8 cellular contexts compared by ENCODE assay signal in genomic region chr18:55588001-55588875, GRCh38. TPM values are rescaled to one million over a fixed set of nuclear protein-coding genes. Genes with fewer than 3 reads are reported as not detected.
DNase-seq lines count a peak whose midpoint lies in the region; ATAC-seq lines count a peak whose summit lies in the region.

Gene TCF4, minus strand, starts transcription at chr18:55588192. Its CDS starts 1,076 bp downstream, at chr18:55587116.

- H3K9me2 ChIP-seq in Karpas-422 (replicated peaks; ENCODE audit: insufficient read depth, low read length): no peaks in the 10 kb centered on the region

- H3K4me1 Mint-ChIP-seq in central memory CD8-positive, alpha-beta T cell: peaks cover 6% of the 10 kb centered on the region

- H3K27ac ChIP-seq in Karpas-422 (ENCODE audit: low read length) (peak within 1 kb of the TSS; percentile 94), SJCRH30 (peak within 1 kb of the TSS; percentile 81), iPS-18a (ENCODE audit: low read length) (peak within 1 kb of the TSS; percentile 91)

- ATAC-seq in central memory CD8-positive, alpha-beta T cell (replicated peaks; ENCODE audit: extremely low read depth, poor library complexity, severe bottlenecking): peak; percentile 14
- ATAC-seq in HG03097 (IDR thresholded peaks at IDR 0.05; ENCODE audit: low FRiP score, unreplicated experiment) (no peak), GM18511 (IDR thresholded peaks at IDR 0.05; ENCODE audit: unreplicated experiment) (no peak)

- DNase-seq in ELR (ENCODE audit: low read depth) (peak; percentile 71), Karpas-422 (peak; percentile 83), SJCRH30 (peak; percentile 55 to 64), renal cortical epithelial cell (ENCODE audit: low read depth) (peak; percentile 12)
- no peak for DNase-seq in central memory CD8-positive, alpha-beta T cell (ENCODE audit: low spot score in 2 of 2)

- H3K27me3 Mint-ChIP-seq in central memory CD8-positive, alpha-beta T cell: peaks cover 46% of the 10 kb centered on the region

- H3K79me2 ChIP-seq in Karpas-422 (ENCODE audit: low read length): peaks cover 41% of the 10 kb centered on the region

- no peaks in the 10 kb centered on the region for H3K9me3 ChIP-seq in Karpas-422 (ENCODE audit: low read length)
- no peaks in the 10 kb centered on the region for H3K9me3 ChIP-seq in SJCRH30 (replicated peaks)
- H3K9me3 ChIP-seq in iPS-18a (ENCODE audit: control insufficient read depth, low read depth, low read length): no peaks in the 10 kb centered on the region

- H3K4me2 ChIP-seq in Karpas-422 (ENCODE audit: low read depth, low read length, poor library complexity, severe bottlenecking): peak within 1 kb of the TSS; percentile 85

- H3K4me1 ChIP-seq in Karpas-422 (ENCODE audit: low read length) (peaks cover 36% of the 10 kb centered on the region), SJCRH30 (peaks cover 3% of the 10 kb centered on the region; the same call in 1 of the 2 replicates), iPS-18a (ENCODE audit: control insufficient read depth, low read depth, low read length) (peaks cover 38% of the 10 kb centered on the region)

- peaks cover 8% of the 10 kb centered on the region; the same call in 1 of the 2 replicates for H3K36me3 ChIP-seq in Karpas-422 (ENCODE audit: insufficient read depth, low read length)
- no peaks in the 10 kb centered on the region for H3K36me3 ChIP-seq in SJCRH30
- peaks cover 17% of the 10 kb centered on the region for H3K36me3 ChIP-seq in iPS-18a (ENCODE audit: control insufficient read depth, low read depth, low read length)

- no peak within 1 kb of the TSS for H2AFZ ChIP-seq in Karpas-422 (ENCODE audit: low read length)

- peaks cover 2% of the 10 kb centered on the region for H3K36me3 Mint-ChIP-seq in central memory CD8-positive, alpha-beta T cell (ENCODE audit: insufficient read depth)

- H3K9ac ChIP-seq in Karpas-422 (ENCODE audit: low read length): peak within 1 kb of the TSS; percentile 77
- peak within 1 kb of the TSS; percentile 92 for H3K9ac ChIP-seq in iPS-18a (ENCODE audit: low read length)

- H3K4me3 ChIP-seq in Karpas-422 (ENCODE audit: low read length) (peak within 1 kb of the TSS; percentile 71), SJCRH30 (peak within 1 kb of the TSS; percentile 67), iPS-18a (ENCODE audit: low read length) (peak within 1 kb of the TSS; percentile 97)

- H3K4me3 Mint-ChIP-seq in central memory CD8-positive, alpha-beta T cell: peak within 1 kb of the TSS; percentile 74

- H4K20me1 ChIP-seq in Karpas-422 (ENCODE audit: insufficient read depth, low read depth, low read length): no peaks in the 10 kb centered on the region

- H3K9me3 Mint-ChIP-seq in central memory CD8-positive, alpha-beta T cell: peaks cover 16% of the 10 kb centered on the region

- peak within 1 kb of the TSS; percentile 32 for H3K27ac Mint-ChIP-seq in central memory CD8-positive, alpha-beta T cell (ENCODE audit: low read depth)

- H3K27me3 ChIP-seq in Karpas-422 (ENCODE audit: low read length) (no peaks in the 10 kb centered on the region), SJCRH30 (no peaks in the 10 kb centered on the region), iPS-18a (ENCODE audit: control insufficient read depth, insufficient read depth, low read length) (no peaks in the 10 kb centered on the region)

RNA-seq across cellular contexts. Expression of gene TCF4, which starts in this region (rescaled TPM):
- 181 and 261 TPM in 2 replicates for total RNA-seq in Karpas-422 (2014; rRNA removed; shearing (Covaris generic); ENCODE audit: low replicate concordance)
- total RNA-seq in SJCRH30 (2014; rRNA removed; shearing (Covaris generic)): 35.1 and 37.3 TPM in 2 replicates
- total RNA-seq in renal cortical epithelial cell: 2.8 and 11.0 TPM in 2 replicates

Comparison
In these comparisons a context has a peak if more than half of its experiments do, and no peak if none do; other contexts are left out.
1. DNase-seq: peak in ELR (single experiment), Karpas-422 (single experiment), SJCRH30 (2 of 2) and renal cortical epithelial cell (single experiment); none in central memory CD8-positive, alpha-beta T cell (0 of 2).
2. Peak in every context shown above with its lines, with median percentiles within 50 percentile points of each other: H3K27ac ChIP-seq and H3K4me3 ChIP-seq.